ENCODE assay signal across 17 cellular contexts in the genomic region with DNA sequence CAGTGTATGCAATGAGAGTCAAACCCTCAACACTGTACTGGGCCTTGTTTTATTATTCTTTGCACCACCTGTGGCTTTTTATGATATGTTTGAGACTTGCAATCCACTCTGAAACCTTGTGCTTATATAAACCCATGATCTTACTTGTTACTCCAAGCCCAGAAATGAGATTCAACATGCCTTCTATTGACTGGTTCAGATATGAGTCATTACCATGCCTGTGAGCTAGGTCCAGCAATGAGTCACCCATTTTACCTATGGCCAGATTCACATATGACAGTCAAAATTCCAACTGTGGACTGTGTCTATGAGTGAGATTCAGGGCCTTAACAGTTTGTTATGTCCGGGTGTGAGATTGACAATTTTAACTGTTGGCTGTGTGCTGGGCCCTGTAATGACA.
DNase-seq lines count a peak whose midpoint lies in the region; ATAC-seq, FAIRE-seq and TF ChIP-seq lines count a peak whose summit lies in the region.
"Had no signal": no experiment of that assay in that cellular context is flagged by ENCODE, and none has a peak within 500 bp of the region (broad histone marks: within the 10 kb centered on the region; RNA-seq: fewer than 3 reads in every experiment).

No MANE protein-coding gene starts in this region.

- CTCF ChIA-PET in RWPE1 (lab: Yijun Ruan, JAX) = interaction anchor here (0.7 kb wide), 1 partner anchor 112 kb away, joined by 3 read pairs; no protein-coding TSS in a partner anchor

- ATAC-seq in esophagus mucosa (peak; percentile 90), GM19452 (IDR thresholded peaks at IDR 0.05; ENCODE audit: unreplicated experiment) (no peak)
- ATAC-seq in activated CD4-positive, CD25-positive, alpha-beta regulatory T cell treated with anti-CD3 and anti-CD28 coated beads, Interleukin-2, amount 50 U/mL, for 24 hours = no peak
- ATAC-seq: GM23338 had no signal

- no peak for FAIRE-seq in urothelium cell line (lab: Jason Lieb, UNC)
- FAIRE-seq: D721Med, G401.6 had no signal

- no peak for TF ChIP-seq CTCF in RWPE1 (conservative IDR thresholded peaks at IDR 0.05; ENCODE audit: low read depth)

- POLR2A ChIA-PET in RWPE1 (lab: Yijun Ruan, JAX; ENCODE audit: low non-redundant PET) = no interaction called here

- intact Hi-C loops in head of caudate nucleus (cut with DNase I) = no loop called here

- H3K27ac ChIP-seq in RWPE1 = no peak overlapping the region

- peak; percentile 69 for DNase-seq in HPDE6-E6E7 (ENCODE audit: extremely low spot score)
- DNase-seq in RWPE1 (ENCODE audit: low spot score) = peak; percentile 33
- DNase-seq in urothelium cell line (ENCODE audit: low spot score) = peak; percentile 70
- no peak for DNase-seq in head of caudate nucleus
- DNase-seq: CD4-positive, alpha-beta memory T cell; DMS79 treated with DMSO at 0.1 percent for 48 hours; KBM-7; NCI-H1436; NCI-H2171; NCI-H446 treated with DMSO at 0.1 percent for 48 hours; SHP77 treated with DMSO at 0.1 percent for 48 hours had no signal

Comparison
In these comparisons a context has a peak if more than half of its experiments do, and no peak if none do; other contexts are left out.
1. DNase-seq: peak in HPDE6-E6E7 (single experiment), RWPE1 (single experiment) and urothelium cell line (single experiment); none in head of caudate nucleus (0 of 42).